ENCODE assay signal across 30 cellular contexts in genomic region chr2:65579506-65580235, GRCh38.
DNase-seq lines count a peak whose midpoint lies in the region; ATAC-seq and TF ChIP-seq lines count a peak whose summit lies in the region.
"Had no signal": no experiment of that assay in that cellular context is flagged by ENCODE, and none has a peak within 500 bp of the region (broad histone marks: within the 10 kb centered on the region; RNA-seq: fewer than 3 reads in every experiment).

No MANE protein-coding gene starts in this region.

- H2AK9ac ChIP-seq in IMR-90 (replicated peaks; ENCODE audit: low read depth, low read length, poor library complexity) = peak overlapping the region; percentile 12

- dilution Hi-C loops in IMR-90 (cut with HindIII; ENCODE audit: low sequenced_read_pairs, unreplicated experiment) = no loop called here

- TF ChIP-seq CTCF in IMR-90 (conservative IDR thresholded peaks at IDR 0.05; ENCODE audit: low read depth, low read length) = no peak
- no peak for TF ChIP-seq CTCF in Calu3 (IDR thresholded peaks at IDR 0.05; ENCODE audit: unreplicated experiment)

- peaks cover 4% of the 10 kb centered on the region; the same call in 1 of the 2 replicates for H3K9me1 ChIP-seq in IMR-90 (ENCODE audit: insufficient read depth, low read length)

- no peaks in the 10 kb centered on the region for H3K9me3 ChIP-seq in ES-I3 (ENCODE audit: control insufficient read depth, insufficient read depth, low read length)
- H3K9me3 ChIP-seq in IMR-90 (ENCODE audit: control insufficient read depth, insufficient read depth, low read length) = no peaks in the 10 kb centered on the region
- no peaks in the 10 kb centered on the region for H3K9me3 ChIP-seq in neuronal stem cell (replicated peaks in 1 of 2; ENCODE audit: control insufficient read depth in 2 of 2, insufficient read depth in 1 of 2, low read depth in 1 of 2, low read length in 2 of 2)
- H3K9me3 ChIP-seq: gastroesophageal sphincter, ovary, thoracic aorta had no signal

- no peak overlapping the region for H2BK5ac ChIP-seq in IMR-90 (ENCODE audit: low read depth, low read length, poor library complexity, severe bottlenecking)
- H2BK5ac ChIP-seq in neuronal stem cell (ENCODE audit: low read length) = no peak overlapping the region

- H4K8ac ChIP-seq in IMR-90 (ENCODE audit: low read depth in 2 of 2, low read length in 2 of 2) = 0 out of 4 replicates have a peak overlapping the region, but pooled peaks of 1 of the 2 experiments have one; percentile 9
- H4K8ac ChIP-seq in neuronal stem cell (ENCODE audit: low read depth, low read length) = no peak overlapping the region

- no peak overlapping the region; the same call in 1 of the 2 replicates for H4K5ac ChIP-seq in IMR-90 (ENCODE audit: low read depth, low read length)

- peaks cover 41% of the 10 kb centered on the region for H3K4me1 Mint-ChIP-seq in Calu3 (ENCODE audit: low read depth, unreplicated experiment)

- H3K27me3 ChIP-seq in IMR-90 (ENCODE audit: control insufficient read depth, insufficient read depth, low read length) (no peaks in the 10 kb centered on the region), neuronal stem cell (ENCODE audit: control insufficient read depth in 3 of 3, insufficient read depth in 3 of 3, low read depth in 1 of 3, low read length in 3 of 3) (no peaks in the 10 kb centered on the region)
- H3K27me3 ChIP-seq: ovary had no signal

- H2BK20ac ChIP-seq in IMR-90 (ENCODE audit: low read depth, low read length) = peak overlapping the region; percentile 58

- H2BK12ac ChIP-seq in neuronal stem cell (ENCODE audit: low read length) = peak overlapping the region; percentile 33

- H3K4me3 Mint-ChIP-seq in Calu3 (ENCODE audit: low read depth, unreplicated experiment) = no peak overlapping the region
- H3K4me3 Mint-ChIP-seq: activated CD4-positive, alpha-beta T cell treated with anti-CD3 and anti-CD28 coated beads, Interleukin-2, amount 10 ng/mL, durations not matched to agents 24 days and 14 days; B cell; CD8-positive, alpha-beta T cell; IgD-negative memory B cell; stimulated activated naive CD8-positive, alpha-beta T cell treated with anti-CD3 and anti-CD28 coated beads, Interleukin-15, Interleukin-2, amounts not matched to agents 100 ng/mL and 50 ng/mL, for 24 hours had no signal

- H3K4ac ChIP-seq in IMR-90 (ENCODE audit: low read depth, low read length) = peak overlapping the region; percentile 52
- H3K4ac ChIP-seq in neuronal stem cell (ENCODE audit: low read length) = no peak overlapping the region

- H3K27me3 Mint-ChIP-seq in Calu3 (ENCODE audit: unreplicated experiment) = no peaks in the 10 kb centered on the region
- H3K27me3 Mint-ChIP-seq: B cell had no signal

- H2AK5ac ChIP-seq in IMR-90 (ENCODE audit: low read depth, low read length) (peak overlapping the region; percentile 43; the same call in 1 of the 2 replicates), neuronal stem cell (ENCODE audit: low read depth, low read length) (peak overlapping the region; percentile 24)

- in situ Hi-C loops in IMR-90 (cut with MboI; ENCODE audit: low sequenced_read_pairs) = loop anchor here (10.0 kb wide), 2 partner anchors 645 to 985 kb away; no protein-coding TSS in a partner anchor

- intact Hi-C loops in IMR-90 (cut with micrococcal nuclease) (loop anchor here (10.0 kb wide), 1 partner anchor 485 kb away; no protein-coding TSS in a partner anchor), Calu3 (cut with micrococcal nuclease; ENCODE audit: unreplicated experiment) (no loop called here)

- no peaks in the 10 kb centered on the region for H3K36me3 ChIP-seq in ES-I3 (ENCODE audit: insufficient read depth, low read length)
- no peaks in the 10 kb centered on the region for H3K36me3 ChIP-seq in IMR-90 (ENCODE audit: control insufficient read depth, insufficient read depth, low read length)
- no peaks in the 10 kb centered on the region for H3K36me3 ChIP-seq in neuronal stem cell (replicated peaks in 1 of 2; ENCODE audit: control insufficient read depth in 2 of 2, insufficient read depth in 2 of 2, low read length in 2 of 2)
- H3K36me3 ChIP-seq: gastroesophageal sphincter, ovary, thoracic aorta had no signal

- no peak for TF ChIP-seq POLR2A in IMR-90 (IDR thresholded peaks at IDR 0.05; ENCODE audit: low read depth, low read length)

- H3K9me3 Mint-ChIP-seq in Calu3 (ENCODE audit: low read depth, unreplicated experiment) = peaks cover 2% of the 10 kb centered on the region
- H3K9me3 Mint-ChIP-seq: activated CD4-positive, alpha-beta T cell treated with anti-CD3 and anti-CD28 coated beads, Interleukin-2, amount 10 ng/mL, durations not matched to agents 24 days and 14 days; activated naive CD4-positive, alpha-beta T cell treated with anti-CD3 and anti-CD28 coated beads, Interleukin-2, amount 50 U/mL, for 72 hours; CD8-positive, alpha-beta T cell; IgD-negative memory B cell; naive thymus-derived CD8-positive, alpha-beta T cell; stimulated activated naive CD8-positive, alpha-beta T cell treated with anti-CD3 and anti-CD28 coated beads, Interleukin-15, Interleukin-2, amounts not matched to agents 100 ng/mL and 50 ng/mL, for 24 hours had no signal

- no peak overlapping the region for H3K27ac ChIP-seq in IMR-90 (ENCODE audit: insufficient read depth, low read length)
- H3K27ac ChIP-seq in neuronal stem cell (replicated peaks; ENCODE audit: low read length) = peak overlapping the region; percentile 41
- H3K27ac ChIP-seq: gastroesophageal sphincter, ovary, skin epidermis, thoracic aorta had no signal

- peak overlapping the region; percentile 12 for H3K9ac ChIP-seq in ES-I3 (ENCODE audit: low read depth, low read length)
- no peak overlapping the region for H3K9ac ChIP-seq in IMR-90 (ENCODE audit: low read depth, low read length)
- H3K9ac ChIP-seq in neuronal stem cell (ENCODE audit: low read depth, low read length, poor library complexity) = no peak overlapping the region

- CTCF ChIA-PET in IMR-90 (lab: Yijun Ruan, JAX) (no interaction called here), Calu3 (lab: Charles Lee) (no interaction called here)

- H3K56ac ChIP-seq in IMR-90 (ENCODE audit: extremely low read depth, insufficient read depth, low read length) = no peak overlapping the region

- peak overlapping the region; percentile 55; the same call in 1 of the 3 replicates for H2BK15ac ChIP-seq in IMR-90 (ENCODE audit: low read depth, low read length)
- peak overlapping the region; percentile 8 for H2BK15ac ChIP-seq in neuronal stem cell (ENCODE audit: low read length)

- H3K4me2 ChIP-seq in IMR-90 (ENCODE audit: low read depth, low read length) (no peak overlapping the region), neuronal stem cell (ENCODE audit: insufficient read depth, low read length, poor library complexity, severe bottlenecking) (no peak overlapping the region)

- POLR2A ChIA-PET in IMR-90 (lab: Charles Lee; ENCODE audit: unreplicated experiment) = no interaction called here

- 72% methylated on average over 6 of the region's 10 CpGs; no CpG with 5 or more reads in 1 of the 2 experiments for WGBS in IMR-90 (ENCODE audit: extremely low coverage in 2 of 2, insufficient read length in 1 of 2), 2 experiments
- WGBS in neuronal stem cell (ENCODE audit: extremely low coverage in 2 of 2, insufficient read length in 2 of 2, insufficient replicate concordance in 1 of 2), 2 donors = no CpG with 5 or more reads among the region's 10 CpGs

- DNase-seq in IMR-90 (no peak), iPS DF 4.7 (ENCODE audit: extremely low read depth, low spot score) (peak; percentile 86), neuronal stem cell (ENCODE audit: low spot score) (no peak), GF-D8 (lab: John Stamatoyannopoulos, UW) (no peak), Calu3 (no peak)
- DNase-seq: activated CD4-positive, alpha-beta T cell treated with anti-CD3 and anti-CD28 coated beads, Interleukin-2, amount 10 ng/mL, durations not matched to agents 24 days and 14 days; activated effector memory CD4-positive, alpha-beta T cell treated with Interleukin-2 at 50 U/mL for 16 hours; activated T-cell treated with anti-CD3 and anti-CD28 coated beads, Interleukin-2, amount 50 U/mL, for 1 hour; CD8-positive, alpha-beta T cell; EL; hippocampal formation; kidney; naive thymus-derived CD8-positive, alpha-beta T cell; NCI-H1694; NCI-H2171; NCI-H510A; OCI-M1; ovary; stimulated activated CD4-positive, alpha-beta T cell treated with anti-CD3 and anti-CD28 coated beads, Interleukin-1b, Interleukin-23, amount 100 ng/mL, for 48 hours; T1000 had no signal

- H2AFZ ChIP-seq in IMR-90 (replicated peaks; ENCODE audit: low read length, poor library complexity) (peak overlapping the region; percentile 63), neuronal stem cell (ENCODE audit: low read length) (peak overlapping the region; percentile 85)

- H3K18ac ChIP-seq in IMR-90 (ENCODE audit: low read depth, low read length) (no peak overlapping the region), neuronal stem cell (ENCODE audit: low read length) (peak overlapping the region; percentile 82)

- no peak for ATAC-seq in IMR-90 (ENCODE audit: low read depth)
- no peak for ATAC-seq in HG03442 (IDR thresholded peaks at IDR 0.05; ENCODE audit: unreplicated experiment)
- ATAC-seq in GM21360 (IDR thresholded peaks at IDR 0.05; ENCODE audit: unreplicated experiment) = no peak
- ATAC-seq: activated naive CD4-positive, alpha-beta T cell treated with anti-CD3 and anti-CD28 coated beads, Interleukin-2, amount 50 U/mL, for 72 hours; CD8-positive, alpha-beta T cell; gastroesophageal sphincter; naive thymus-derived CD8-positive, alpha-beta T cell had no signal

- H3K36me3 Mint-ChIP-seq in Calu3 (ENCODE audit: insufficient read depth, unreplicated experiment) = peaks cover 12% of the 10 kb centered on the region
- H3K36me3 Mint-ChIP-seq: activated naive CD4-positive, alpha-beta T cell treated with anti-CD3 and anti-CD28 coated beads, Interleukin-2, amount 50 U/mL, for 72 hours; CD8-positive, alpha-beta T cell; IgD-negative memory B cell; naive thymus-derived CD8-positive, alpha-beta T cell had no signal

- BruUV-seq in IMR-90 (replicated peaks; lab: Mats Ljungman, UMichigan) (no TSS peak), Calu3 (replicated peaks; lab: Mats Ljungman, UMichigan) (no TSS peak)

- H4K20me1 ChIP-seq in IMR-90 (ENCODE audit: insufficient read depth, low read length) = no peaks in the 10 kb centered on the region

- H4K91ac ChIP-seq in IMR-90 (ENCODE audit: insufficient read depth, low read depth, low read length) = peak overlapping the region; percentile 38; the same call in 1 of the 2 replicates
- H4K91ac ChIP-seq in neuronal stem cell (ENCODE audit: low read depth, low read length, poor library complexity) = no peak overlapping the region

- TF ChIP-seq RAD21 in IMR-90 (IDR thresholded peaks at IDR 0.05; ENCODE audit: low read length) = no peak

- H3K4me1 ChIP-seq in ES-I3 (ENCODE audit: insufficient read depth, low read length) (peaks cover 37% of the 10 kb centered on the region), IMR-90 (ENCODE audit: control insufficient read depth, insufficient read depth, low read length) (peaks cover 9% of the 10 kb centered on the region), neuronal stem cell (ENCODE audit: control insufficient read depth in 2 of 2, insufficient read depth in 1 of 2, low read depth in 1 of 2, low read length in 2 of 2) (peaks cover 7 to 9% of the 10 kb centered on the region in 2 donors)
- H3K4me1 ChIP-seq: gastroesophageal sphincter had no signal

- H3K4me3 ChIP-seq in IMR-90 (ENCODE audit: insufficient read depth, low read depth, low read length) (no peak overlapping the region), neuronal stem cell (ENCODE audit: low read length in 2 of 2) (no peak overlapping the region)
- H3K4me3 ChIP-seq: gastroesophageal sphincter, ovary, skin epidermis, thoracic aorta had no signal

- H3K23ac ChIP-seq in IMR-90 (ENCODE audit: low read depth, low read length) (no peak overlapping the region), neuronal stem cell (ENCODE audit: low read depth, low read length, poor library complexity) (no peak overlapping the region)

- H2BK120ac ChIP-seq in IMR-90 (ENCODE audit: low read depth, low read length) (peak overlapping the region; percentile 67), neuronal stem cell (ENCODE audit: low read depth, low read length) (no peak overlapping the region)

- H3K14ac ChIP-seq in IMR-90 (replicated peaks; ENCODE audit: low read depth, low read length) = no peak overlapping the region
- no peak overlapping the region for H3K14ac ChIP-seq in neuronal stem cell (ENCODE audit: low read length)

- H3K79me1 ChIP-seq in IMR-90 (ENCODE audit: low read depth in 1 of 2, low read length in 2 of 2) = no peaks in the 10 kb centered on the region
- H3K79me1 ChIP-seq in neuronal stem cell (ENCODE audit: low read depth, low read length) = no peaks in the 10 kb centered on the region

- H3K27ac Mint-ChIP-seq in Calu3 (ENCODE audit: unreplicated experiment) = no peak overlapping the region
- H3K27ac Mint-ChIP-seq: activated CD4-positive, alpha-beta T cell treated with anti-CD3 and anti-CD28 coated beads, Interleukin-2, amount 10 ng/mL, durations not matched to agents 24 days and 14 days; activated naive CD4-positive, alpha-beta T cell treated with anti-CD3 and anti-CD28 coated beads, Interleukin-2, amount 50 U/mL, for 72 hours; B cell; CD8-positive, alpha-beta T cell; IgD-negative memory B cell; stimulated activated naive CD8-positive, alpha-beta T cell treated with anti-CD3 and anti-CD28 coated beads, Interleukin-15, Interleukin-2, amounts not matched to agents 100 ng/mL and 50 ng/mL, for 24 hours had no signal
